Comparison of ENCODE assay signal across 1 cellular context in the genomic region with DNA sequence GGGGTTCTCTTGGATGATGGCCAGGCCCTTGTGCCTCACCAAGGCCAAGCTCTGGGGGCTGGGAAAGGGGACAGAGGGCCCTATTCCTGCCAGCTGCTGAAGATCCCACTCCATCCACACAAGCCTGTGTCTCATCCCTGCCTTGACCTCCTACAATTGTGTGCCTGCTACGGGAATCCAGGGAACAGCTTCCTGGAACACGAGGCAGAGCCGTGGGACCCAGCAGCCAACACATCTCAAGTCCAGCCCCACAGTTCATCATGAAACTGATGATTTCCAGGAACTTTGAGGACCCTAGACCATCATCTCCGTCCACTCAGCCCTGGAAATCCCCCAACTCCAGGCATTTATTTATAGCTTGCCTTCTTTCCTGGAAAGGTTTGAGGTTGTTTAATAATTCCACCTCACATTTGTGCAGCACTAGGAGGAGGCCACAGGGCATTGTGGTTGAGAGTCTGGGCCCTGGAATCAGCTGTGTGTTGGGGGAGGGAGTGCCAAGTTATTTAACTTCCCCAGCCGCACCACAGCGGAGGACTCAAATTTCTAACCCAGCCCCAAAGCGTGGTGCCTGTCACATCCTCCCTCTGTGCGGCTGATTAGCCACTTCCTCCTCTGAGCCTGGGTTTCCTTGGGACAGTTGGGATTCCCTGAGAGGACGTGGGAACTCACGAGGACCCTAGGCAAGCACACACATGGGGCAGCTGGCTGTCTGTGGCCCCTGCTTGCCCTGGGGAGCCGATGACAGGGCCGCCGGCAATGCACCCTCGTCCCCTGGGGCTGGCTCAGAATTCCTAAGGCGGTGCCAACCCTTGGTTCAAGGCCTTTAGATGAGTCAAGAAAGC.
TF ChIP-seq lines count a peak whose summit lies in the region.

No MANE protein-coding gene starts in this region.

TF ChIP-seq in endothelial cell of umbilical vein, 7 proteins besides CTCF, POLR2A, EP300 and RAD21:
- TF ChIP-seq POLR2AphosphoS5 (IDR thresholded peaks at IDR 0.05; ENCODE audit: insufficient read depth, low read depth, low read length): no peak
- TF ChIP-seq, protein P1, sequence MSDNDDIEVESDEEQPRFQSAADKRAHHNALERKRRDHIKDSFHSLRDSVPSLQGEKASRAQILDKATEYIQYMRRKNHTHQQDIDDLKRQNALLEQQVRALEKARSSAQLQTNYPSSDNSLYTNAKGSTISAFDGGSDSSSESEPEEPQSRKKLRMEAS (IDR thresholded peaks at IDR 0.05; ENCODE audit: insufficient read depth, insufficient read length): peak; percentile 43
- TF ChIP-seq MYC (IDR thresholded peaks at IDR 0.05; ENCODE audit: low read depth, low read length): peak; percentile 7
- no peak for TF ChIP-seq JUN (IDR thresholded peaks at IDR 0.05; ENCODE audit: borderline replicate concordance, insufficient read depth, insufficient read length, low read depth)
- TF ChIP-seq EZH2 (IDR thresholded peaks at IDR 0.05; ENCODE audit: borderline replicate concordance, low read depth, low read length, severe bottlenecking): no peak
- TF ChIP-seq FOS (IDR thresholded peaks at IDR 0.05; ENCODE audit: borderline replicate concordance, insufficient read depth, low read length): peak; percentile 24
- no peak for TF ChIP-seq GATA2 (IDR thresholded peaks at IDR 0.05; ENCODE audit: insufficient read depth, insufficient read length, low read depth, low read length)
